1 cellular context compared by ENCODE assay signal in genomic region chr7:90346326-90347125, GRCh38.
TF ChIP-seq lines count a peak whose summit lies in the region.

A gene with protein sequence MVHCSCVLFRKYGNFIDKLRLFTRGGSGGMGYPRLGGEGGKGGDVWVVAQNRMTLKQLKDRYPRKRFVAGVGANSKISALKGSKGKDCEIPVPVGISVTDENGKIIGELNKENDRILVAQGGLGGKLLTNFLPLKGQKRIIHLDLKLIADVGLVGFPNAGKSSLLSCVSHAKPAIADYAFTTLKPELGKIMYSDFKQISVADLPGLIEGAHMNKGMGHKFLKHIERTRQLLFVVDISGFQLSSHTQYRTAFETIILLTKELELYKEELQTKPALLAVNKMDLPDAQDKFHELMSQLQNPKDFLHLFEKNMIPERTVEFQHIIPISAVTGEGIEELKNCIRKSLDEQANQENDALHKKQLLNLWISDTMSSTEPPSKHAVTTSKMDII (plus strand): TSS chr7:90346716. CDS start chr7:90346742, 26 bp downstream.

TF ChIP-seq in GM23338, 12 proteins besides CTCF, POLR2A, EP300 and RAD21 (continued from another document):
- TF ChIP-seq, protein P1, sequence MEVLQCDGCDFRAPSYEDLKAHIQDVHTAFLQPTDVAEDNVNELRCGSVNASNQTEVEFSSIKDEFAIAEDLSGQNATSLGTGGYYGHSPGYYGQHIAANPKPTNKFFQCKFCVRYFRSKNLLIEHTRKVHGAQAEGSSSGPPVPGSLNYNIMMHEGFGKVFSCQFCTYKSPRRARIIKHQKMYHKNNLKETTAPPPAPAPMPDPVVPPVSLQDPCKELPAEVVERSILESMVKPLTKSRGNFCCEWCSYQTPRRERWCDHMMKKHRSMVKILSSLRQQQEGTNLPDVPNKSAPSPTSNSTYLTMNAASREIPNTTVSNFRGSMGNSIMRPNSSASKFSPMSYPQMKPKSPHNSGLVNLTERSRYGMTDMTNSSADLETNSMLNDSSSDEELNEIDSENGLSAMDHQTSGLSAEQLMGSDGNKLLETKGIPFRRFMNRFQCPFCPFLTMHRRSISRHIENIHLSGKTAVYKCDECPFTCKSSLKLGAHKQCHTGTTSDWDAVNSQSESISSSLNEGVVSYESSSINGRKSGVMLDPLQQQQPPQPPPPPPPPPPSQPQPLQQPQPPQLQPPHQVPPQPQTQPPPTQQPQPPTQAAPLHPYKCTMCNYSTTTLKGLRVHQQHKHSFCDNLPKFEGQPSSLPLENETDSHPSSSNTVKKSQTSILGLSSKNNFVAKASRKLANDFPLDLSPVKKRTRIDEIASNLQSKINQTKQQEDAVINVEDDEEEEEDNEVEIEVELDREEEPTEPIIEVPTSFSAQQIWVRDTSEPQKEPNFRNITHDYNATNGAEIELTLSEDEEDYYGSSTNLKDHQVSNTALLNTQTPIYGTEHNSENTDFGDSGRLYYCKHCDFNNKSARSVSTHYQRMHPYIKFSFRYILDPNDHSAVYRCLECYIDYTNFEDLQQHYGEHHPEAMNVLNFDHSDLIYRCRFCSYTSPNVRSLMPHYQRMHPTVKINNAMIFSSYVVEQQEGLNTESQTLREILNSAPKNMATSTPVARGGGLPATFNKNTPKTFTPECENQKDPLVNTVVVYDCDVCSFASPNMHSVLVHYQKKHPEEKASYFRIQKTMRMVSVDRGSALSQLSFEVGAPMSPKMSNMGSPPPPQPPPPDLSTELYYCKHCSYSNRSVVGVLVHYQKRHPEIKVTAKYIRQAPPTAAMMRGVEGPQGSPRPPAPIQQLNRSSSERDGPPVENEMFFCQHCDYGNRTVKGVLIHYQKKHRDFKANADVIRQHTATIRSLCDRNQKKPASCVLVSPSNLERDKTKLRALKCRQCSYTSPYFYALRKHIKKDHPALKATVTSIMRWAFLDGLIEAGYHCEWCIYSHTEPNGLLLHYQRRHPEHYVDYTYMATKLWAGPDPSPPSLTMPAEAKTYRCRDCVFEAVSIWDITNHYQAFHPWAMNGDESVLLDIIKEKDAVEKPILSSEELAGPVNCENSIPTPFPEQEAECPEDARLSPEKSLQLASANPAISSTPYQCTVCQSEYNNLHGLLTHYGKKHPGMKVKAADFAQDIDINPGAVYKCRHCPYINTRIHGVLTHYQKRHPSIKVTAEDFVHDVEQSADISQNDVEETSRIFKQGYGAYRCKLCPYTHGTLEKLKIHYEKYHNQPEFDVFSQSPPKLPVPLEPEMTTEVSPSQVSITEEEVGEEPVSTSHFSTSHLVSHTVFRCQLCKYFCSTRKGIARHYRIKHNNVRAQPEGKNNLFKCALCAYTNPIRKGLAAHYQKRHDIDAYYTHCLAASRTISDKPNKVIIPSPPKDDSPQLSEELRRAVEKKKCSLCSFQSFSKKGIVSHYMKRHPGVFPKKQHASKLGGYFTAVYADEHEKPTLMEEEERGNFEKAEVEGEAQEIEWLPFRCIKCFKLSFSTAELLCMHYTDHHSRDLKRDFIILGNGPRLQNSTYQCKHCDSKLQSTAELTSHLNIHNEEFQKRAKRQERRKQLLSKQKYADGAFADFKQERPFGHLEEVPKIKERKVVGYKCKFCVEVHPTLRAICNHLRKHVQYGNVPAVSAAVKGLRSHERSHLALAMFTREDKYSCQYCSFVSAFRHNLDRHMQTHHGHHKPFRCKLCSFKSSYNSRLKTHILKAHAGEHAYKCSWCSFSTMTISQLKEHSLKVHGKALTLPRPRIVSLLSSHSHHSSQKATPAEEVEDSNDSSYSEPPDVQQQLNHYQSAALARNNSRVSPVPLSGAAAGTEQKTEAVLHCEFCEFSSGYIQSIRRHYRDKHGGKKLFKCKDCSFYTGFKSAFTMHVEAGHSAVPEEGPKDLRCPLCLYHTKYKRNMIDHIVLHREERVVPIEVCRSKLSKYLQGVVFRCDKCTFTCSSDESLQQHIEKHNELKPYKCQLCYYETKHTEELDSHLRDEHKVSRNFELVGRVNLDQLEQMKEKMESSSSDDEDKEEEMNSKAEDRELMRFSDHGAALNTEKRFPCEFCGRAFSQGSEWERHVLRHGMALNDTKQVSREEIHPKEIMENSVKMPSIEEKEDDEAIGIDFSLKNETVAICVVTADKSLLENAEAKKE (CRISPR knock-in tag; IDR thresholded peaks at IDR 0.05) = no peak
- TF ChIP-seq JUNB (IDR thresholded peaks at IDR 0.05; ENCODE audit: unreplicated experiment) = no peak
- TF ChIP-seq ZNF331 (CRISPR knock-in tag; IDR thresholded peaks at IDR 0.05; ENCODE audit: low read depth) = no peak
